ENCODE assay signal across 1 cellular context in genomic region chr1:84862810-84863251, GRCh38.
A peak's percentile ranks its signal among the peaks of the same experiment; 100 is the strongest.
TF ChIP-seq lines count a peak whose summit lies in the region.

No MANE protein-coding gene starts in this region.

TF ChIP-seq in GM12878, 131 proteins besides CTCF, POLR2A, EP300 and RAD21 (continued from another document):
- TF ChIP-seq, protein P1, sequence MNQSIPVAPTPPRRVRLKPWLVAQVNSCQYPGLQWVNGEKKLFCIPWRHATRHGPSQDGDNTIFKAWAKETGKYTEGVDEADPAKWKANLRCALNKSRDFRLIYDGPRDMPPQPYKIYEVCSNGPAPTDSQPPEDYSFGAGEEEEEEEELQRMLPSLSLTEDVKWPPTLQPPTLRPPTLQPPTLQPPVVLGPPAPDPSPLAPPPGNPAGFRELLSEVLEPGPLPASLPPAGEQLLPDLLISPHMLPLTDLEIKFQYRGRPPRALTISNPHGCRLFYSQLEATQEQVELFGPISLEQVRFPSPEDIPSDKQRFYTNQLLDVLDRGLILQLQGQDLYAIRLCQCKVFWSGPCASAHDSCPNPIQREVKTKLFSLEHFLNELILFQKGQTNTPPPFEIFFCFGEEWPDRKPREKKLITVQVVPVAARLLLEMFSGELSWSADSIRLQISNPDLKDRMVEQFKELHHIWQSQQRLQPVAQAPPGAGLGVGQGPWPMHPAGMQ (IDR thresholded peaks at IDR 0.05; ENCODE audit: borderline replicate concordance): no peak
- TF ChIP-seq EED (IDR thresholded peaks at IDR 0.05; ENCODE audit: low read depth) (peak; percentile 37), NRF1 (conservative IDR thresholded peaks at IDR 0.05; ENCODE audit: low read depth, low read length) (no peak), FOXM1 (IDR thresholded peaks at IDR 0.05; ENCODE audit: low read depth, low read length) (peak; percentile 68; the same call in 1 of the 2 replicates), YY1 (IDR thresholded peaks at IDR 0.05; ENCODE audit: low read depth, low read length) (no peak), CREB1 (IDR thresholded peaks at IDR 0.05; ENCODE audit: low read depth) (peak; percentile 60; the same call in 1 of the 2 replicates), ZNF207 (IDR thresholded peaks at IDR 0.05; ENCODE audit: borderline replicate concordance) (no peak), MYB (IDR thresholded peaks at IDR 0.05; ENCODE audit: borderline replicate concordance, low read depth, low read length) (no peak), SUZ12 (IDR thresholded peaks at IDR 0.05; ENCODE audit: unreplicated experiment) (no peak), NFIC (IDR thresholded peaks at IDR 0.05; ENCODE audit: low read depth, low read length) (peak; percentile 76), MTA2 (IDR thresholded peaks at IDR 0.05; ENCODE audit: low read depth) (peak; percentile 79), SIX5 (IDR thresholded peaks at IDR 0.05; ENCODE audit: low read depth, low read length, severe bottlenecking) (no peak)
